In the genomic region with DNA sequence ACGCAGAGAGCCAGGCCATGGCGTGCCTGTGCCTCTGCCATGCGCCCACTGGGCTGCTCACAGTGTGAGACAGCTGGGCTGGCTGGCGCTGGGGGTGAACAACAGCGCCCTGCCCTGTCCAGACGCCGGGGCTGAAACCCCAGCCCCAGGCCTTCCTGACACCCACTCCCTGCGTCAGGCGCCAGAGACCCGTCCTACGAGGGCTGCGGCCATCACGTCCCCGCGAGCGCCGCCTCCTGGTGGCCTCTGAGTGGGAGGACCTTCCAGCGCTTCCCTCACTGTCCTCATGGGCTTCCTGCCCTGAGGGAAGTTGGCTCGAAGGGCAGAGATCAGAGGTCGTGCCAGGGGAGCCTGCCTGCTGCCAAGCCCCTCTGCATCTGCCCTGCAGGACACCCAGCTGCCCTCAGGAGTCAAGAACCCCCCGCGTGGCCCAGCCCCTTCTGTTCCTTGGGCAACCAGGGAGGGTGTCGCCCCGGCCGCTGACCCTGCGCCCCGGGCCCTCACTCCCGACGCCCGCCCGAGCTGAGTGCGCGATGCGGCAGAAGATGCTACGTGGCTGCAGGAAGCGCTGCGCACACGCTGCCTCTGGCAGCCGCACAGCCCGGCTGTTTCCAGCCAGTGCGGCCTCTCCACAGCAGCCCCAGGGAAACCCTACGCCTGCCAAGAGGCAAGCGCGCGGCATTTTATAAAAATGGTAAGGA, we compare ENCODE assay signal across 13 cellular contexts. TPM values are rescaled to one million over a fixed set of nuclear protein-coding genes. Genes with fewer than 3 reads are reported as not detected.
DNase-seq lines count a peak whose midpoint lies in the region; ATAC-seq and TF ChIP-seq lines count a peak whose summit lies in the region.
"Had no signal": no experiment of that assay in that cellular context is flagged by ENCODE, and none has a peak within 500 bp of the region (broad histone marks: within the 10 kb centered on the region; RNA-seq: fewer than 3 reads in every experiment).

No MANE protein-coding gene starts in this region.

- whole genome bisulfite sequencing in GM23248 (ENCODE audit: low coverage in 1 of 2, low lambda C conversion rate in 2 of 2, missing lambda C conversion rate in 2 of 2), 2 experiments: 89 to 90% methylated on average over 41 of the region's 45 CpGs

- H3F3A ChIP-seq in GM23248 (ENCODE audit: insufficient read depth): peaks cover 7% of the 10 kb centered on the region; the same call in 1 of the 2 replicates

- H3K27me3 ChIP-seq in GM23248 (replicated peaks; ENCODE audit: insufficient read depth): no peaks in the 10 kb centered on the region

- H4K20me1 ChIP-seq in GM23248 (ENCODE audit: insufficient read depth): no peaks in the 10 kb centered on the region; the same call in 1 of the 2 replicates

- in situ Hi-C loops in ACHN (cut with HindIII; ENCODE audit: low pct_ligation_motif_present, low pct_unique_long_range_greater_than_20kb, low sequenced_read_pairs): no loop called here
- in situ Hi-C loops in GM23248 (cut with MboI): no loop called here

- DNase-seq in activated T-cell treated with anti-CD3 and anti-CD28 coated beads, Interleukin-2, amount 50 U/mL, for 72 hours: no peak
- no peak for DNase-seq in activated T-cell treated with anti-CD3 and anti-CD28 coated beads, Interleukin-2, amount 50 U/mL, for 24 hours
- DNase-seq in ecto neural progenitor cell (ENCODE audit: low spot score) (peak; percentile 83), left lobe of liver (ENCODE audit: low spot score) (peak; percentile 24), type B pancreatic cell (ENCODE audit: extremely low spot score, unreplicated experiment) (no peak), ACHN (no peak), GM23248 (no peak)
- DNase-seq: activated CD4-positive, alpha-beta T cell treated with anti-CD3 and anti-CD28 coated beads for 48 hours had no signal

- peaks cover 6% of the 10 kb centered on the region; the same call in 1 of the 2 replicates for H3K36me3 ChIP-seq in GM23248 (ENCODE audit: low read depth)

- H3K79me2 ChIP-seq in GM23248 (ENCODE audit: insufficient read depth): peaks cover 68% of the 10 kb centered on the region

- H3K27ac Mint-ChIP-seq in activated T-cell treated with anti-CD3 and anti-CD28 coated beads, Interleukin-2, amount 50 U/mL, for 72 hours: no peak overlapping the region
- H3K27ac Mint-ChIP-seq in activated T-cell treated with anti-CD3 and anti-CD28 coated beads, Interleukin-2, amount 50 U/mL, for 24 hours: no peak overlapping the region
- H3K27ac Mint-ChIP-seq in type B pancreatic cell: no peak overlapping the region
- H3K27ac Mint-ChIP-seq: activated T-helper 17 cell treated with anti-CD3 and anti-CD28 coated beads, Interleukin-2, amount 50 U/mL, for 72 hours; nephron had no signal

- H3K9me3 Mint-ChIP-seq in activated T-cell treated with anti-CD3 and anti-CD28 coated beads, Interleukin-2, amount 50 U/mL, for 72 hours: peaks cover under 1 to 3% of the 10 kb centered on the region in 2 donors
- peaks cover 13% of the 10 kb centered on the region for H3K9me3 Mint-ChIP-seq in activated T-cell treated with anti-CD3 and anti-CD28 coated beads, Interleukin-2, amount 50 U/mL, for 24 hours
- peaks cover 4% of the 10 kb centered on the region for H3K9me3 Mint-ChIP-seq in type B pancreatic cell

- no peak overlapping the region for H3K27ac ChIP-seq in GM23248
- H3K27ac ChIP-seq: thoracic aorta had no signal

- ATAC-seq in activated T-cell treated with anti-CD3 and anti-CD28 coated beads, Interleukin-2, amount 50 U/mL, for 72 hours (replicated peaks in 1 of 2): peak; percentile 5 to 13
- ATAC-seq in left lobe of liver (peak; percentile 9), GM18909 (IDR thresholded peaks at IDR 0.05; ENCODE audit: poor library complexity, unreplicated experiment) (no peak)
- ATAC-seq: activated T-helper 17 cell treated with anti-CD3 and anti-CD28 coated beads, Interleukin-2, amount 50 U/mL, for 72 hours had no signal

- no peak overlapping the region for H3K4me2 ChIP-seq in GM23248 (ENCODE audit: unreplicated experiment)
- H3K4me2 ChIP-seq: smooth muscle cell had no signal

- H3K4me1 Mint-ChIP-seq in activated T-cell treated with anti-CD3 and anti-CD28 coated beads, Interleukin-2, amount 50 U/mL, for 72 hours (ENCODE audit: low read depth): peaks cover 11% of the 10 kb centered on the region
- peaks cover 17% of the 10 kb centered on the region for H3K4me1 Mint-ChIP-seq in activated T-cell treated with anti-CD3 and anti-CD28 coated beads, Interleukin-2, amount 50 U/mL, for 24 hours (ENCODE audit: low read depth)
- H3K4me1 Mint-ChIP-seq in type B pancreatic cell (ENCODE audit: unreplicated experiment): no peaks in the 10 kb centered on the region
- H3K4me1 Mint-ChIP-seq: nephron had no signal

- H3K27me3 Mint-ChIP-seq in activated T-cell treated with anti-CD3 and anti-CD28 coated beads, Interleukin-2, amount 50 U/mL, for 72 hours (ENCODE audit: low read depth): no peaks in the 10 kb centered on the region
- no peaks in the 10 kb centered on the region for H3K27me3 Mint-ChIP-seq in activated T-cell treated with anti-CD3 and anti-CD28 coated beads, Interleukin-2, amount 50 U/mL, for 24 hours
- no peaks in the 10 kb centered on the region for H3K27me3 Mint-ChIP-seq in type B pancreatic cell
- H3K27me3 Mint-ChIP-seq: activated T-helper 17 cell treated with anti-CD3 and anti-CD28 coated beads, Interleukin-2, amount 50 U/mL, for 72 hours had no signal

- H3K4me1 ChIP-seq in GM23248 (ENCODE audit: insufficient read depth): no peaks in the 10 kb centered on the region

- H2AFZ ChIP-seq in GM23248: no peak overlapping the region

- no peak overlapping the region for H3K9ac ChIP-seq in GM23248

- no peaks in the 10 kb centered on the region for H3K9me3 ChIP-seq in GM23248 (ENCODE audit: low read depth)
- H3K9me3 ChIP-seq: thoracic aorta had no signal

- peaks cover 8 to 23% of the 10 kb centered on the region in 2 donors for H3K36me3 Mint-ChIP-seq in activated T-cell treated with anti-CD3 and anti-CD28 coated beads, Interleukin-2, amount 50 U/mL, for 72 hours (ENCODE audit: insufficient read depth in 2 of 2)
- peaks cover 80% of the 10 kb centered on the region for H3K36me3 Mint-ChIP-seq in activated T-cell treated with anti-CD3 and anti-CD28 coated beads, Interleukin-2, amount 50 U/mL, for 24 hours (ENCODE audit: low read depth)
- peaks cover 20% of the 10 kb centered on the region for H3K36me3 Mint-ChIP-seq in type B pancreatic cell

- H3K9me2 ChIP-seq in GM23248 (ENCODE audit: insufficient read depth): no peaks in the 10 kb centered on the region

- TF ChIP-seq CTCF in type B pancreatic cell (conservative IDR thresholded peaks at IDR 0.05): peak; percentile 32

- H3K4me3 Mint-ChIP-seq in activated T-cell treated with anti-CD3 and anti-CD28 coated beads, Interleukin-2, amount 50 U/mL, for 72 hours: no peak overlapping the region
- H3K4me3 Mint-ChIP-seq in activated T-cell treated with anti-CD3 and anti-CD28 coated beads, Interleukin-2, amount 50 U/mL, for 24 hours: no peak overlapping the region
- H3K4me3 Mint-ChIP-seq in type B pancreatic cell: no peak overlapping the region
- H3K4me3 Mint-ChIP-seq: activated T-helper 17 cell treated with anti-CD3 and anti-CD28 coated beads, Interleukin-2, amount 50 U/mL, for 72 hours; nephron had no signal

- no peak overlapping the region for H3K4me3 ChIP-seq in GM23248
- H3K4me3 ChIP-seq: smooth muscle cell, thoracic aorta had no signal

RNA-seq across cellular contexts. Expression of gene NELFA, which starts 16.2 kb away (rescaled TPM):
- 10 to 100 TPM; 40.8 to 57.4 TPM for total RNA-seq in activated T-cell treated with anti-CD3 and anti-CD28 coated beads, Interleukin-2, amount 50 U/mL, for 72 hours
- total RNA-seq in left lobe of liver: 11.2 TPM
- total RNA-seq in type B pancreatic cell (ENCODE audit: low replicate concordance): 42.2 and 44.8 TPM in 2 replicates
- total RNA-seq in GM23248 (2014; rRNA removed; shearing (Covaris generic)): 16.9 and 18.7 TPM in 2 replicates
- 23.6 and 23.9 TPM in 2 replicates for polyA plus RNA-seq in GM23248 (2016; fragmentation: Nextera tagmentation; extraction: Ambion mirVana)

Comparison
In these comparisons a context has a peak if more than half of its experiments do, and no peak if none do; other contexts are left out.
1. DNase-seq: peak in ecto neural progenitor cell (single experiment) and left lobe of liver (single experiment); none in activated T-cell treated with anti-CD3 and anti-CD28 coated beads, Interleukin-2, amount 50 U/mL, for 72 hours (0 of 2), activated T-cell treated with anti-CD3 and anti-CD28 coated beads, Interleukin-2, amount 50 U/mL, for 24 hours (single experiment), type B pancreatic cell (single experiment), ACHN (single experiment) and GM23248 (single experiment).